Comparison of ENCODE assay signal across 18 cellular contexts in genomic region chr2:134039912-134040581, GRCh38.
DNase-seq lines count a peak whose midpoint lies in the region; ATAC-seq lines count a peak whose summit lies in the region.
"Had no signal": no experiment of that assay in that cellular context is flagged by ENCODE, and none has a peak within 500 bp of the region (broad histone marks: within the 10 kb centered on the region; RNA-seq: fewer than 3 reads in every experiment).

No MANE protein-coding gene starts in this region.

- H3K4me3 Mint-ChIP-seq in activated CD8-positive, alpha-beta memory T cell treated with anti-CD3 and anti-CD28 coated beads, Interleukin-2, amount 10 ng/mL, durations not matched to agents 7 days and 5 days: no peak overlapping the region
- H3K4me3 Mint-ChIP-seq in stimulated activated memory B cell treated with anti-CD40 and anti-IgM and Interleukin-4, amounts not matched to agents 10 μg/mL and 1 μg/mL and 100 μg/mL, for 72 hours: peak overlapping the region; percentile 20
- H3K4me3 Mint-ChIP-seq: CD8-positive, alpha-beta T cell had no signal

- DNase-seq in activated CD8-positive, alpha-beta memory T cell treated with anti-CD3 and anti-CD28 coated beads, Interleukin-2, amount 10 ng/mL, durations not matched to agents 7 days and 5 days: no peak
- DNase-seq in activated CD8-positive, alpha-beta memory T cell treated with anti-CD3 and anti-CD28 coated beads, Interleukin-2, amount 50 U/mL, for 48 hours: no peak
- no peak for DNase-seq in NCI-H2107 treated with DMSO at 0.1 percent for 48 hours (lab: John Stamatoyannopoulos, UW; ENCODE audit: unreplicated experiment)
- no peak for DNase-seq in NCI-H1694 treated with DMSO at 0.1 percent for 48 hours (lab: John Stamatoyannopoulos, UW)
- no peak for DNase-seq in cardiac septum (ENCODE audit: low spot score)
- DNase-seq: activated CD4-positive, alpha-beta T cell treated with anti-CD3 and anti-CD28 coated beads, Interleukin-2, amount 50 U/mL, for 48 hours; CD8-positive, alpha-beta T cell; head of caudate nucleus; islet precursor cell; KBM-7; NCI-H446; right cardiac atrium; stimulated activated CD4-positive, alpha-beta T cell treated with anti-CD3 and anti-CD28 coated beads, Interleukin-2, amount 100 ng/mL, for 48 hours; stimulated activated CD8-positive, alpha-beta memory T cell treated with anti-CD3 and anti-CD28 coated beads, Interleukin-4, amount 100 ng/mL, for 48 hours had no signal

- H3K27me3 Mint-ChIP-seq in activated CD8-positive, alpha-beta memory T cell treated with anti-CD3 and anti-CD28 coated beads, Interleukin-2, amount 10 ng/mL, durations not matched to agents 7 days and 5 days: peaks cover 11% of the 10 kb centered on the region
- H3K27me3 Mint-ChIP-seq in stimulated activated memory B cell treated with anti-CD40 and anti-IgM and Interleukin-4, amounts not matched to agents 10 μg/mL and 1 μg/mL and 100 μg/mL, for 72 hours: no peaks in the 10 kb centered on the region

- intact Hi-C loops in cardiac septum (cut with DNase I): no loop called here

- H3K36me3 Mint-ChIP-seq in activated CD8-positive, alpha-beta memory T cell treated with anti-CD3 and anti-CD28 coated beads, Interleukin-2, amount 10 ng/mL, durations not matched to agents 7 days and 5 days: peaks cover 2% of the 10 kb centered on the region
- H3K36me3 Mint-ChIP-seq in stimulated activated memory B cell treated with anti-CD40 and anti-IgM and Interleukin-4, amounts not matched to agents 10 μg/mL and 1 μg/mL and 100 μg/mL, for 72 hours: peaks cover 21% of the 10 kb centered on the region
- H3K36me3 Mint-ChIP-seq: CD8-positive, alpha-beta T cell had no signal

- no peak for ATAC-seq in activated CD8-positive, alpha-beta memory T cell treated with anti-CD3 and anti-CD28 coated beads, Interleukin-2, amount 10 ng/mL, durations not matched to agents 7 days and 5 days
- peak; percentile 71 for ATAC-seq in GM21717 (IDR thresholded peaks at IDR 0.05; ENCODE audit: unreplicated experiment)
- ATAC-seq in HG03460 (IDR thresholded peaks at IDR 0.05; ENCODE audit: unreplicated experiment): peak; percentile 73
- ATAC-seq in stimulated activated memory B cell treated with anti-CD40 and anti-IgM and Interleukin-4, amounts not matched to agents 10 μg/mL and 1 μg/mL and 100 μg/mL, for 72 hours: peak; percentile 71
- ATAC-seq: CD8-positive, alpha-beta T cell; esophagus mucosa; right cardiac atrium had no signal

- H3K9me3 Mint-ChIP-seq in activated CD8-positive, alpha-beta memory T cell treated with anti-CD3 and anti-CD28 coated beads, Interleukin-2, amount 10 ng/mL, durations not matched to agents 7 days and 5 days (ENCODE audit: low read depth): peaks cover 2% of the 10 kb centered on the region
- H3K9me3 Mint-ChIP-seq in stimulated activated memory B cell treated with anti-CD40 and anti-IgM and Interleukin-4, amounts not matched to agents 10 μg/mL and 1 μg/mL and 100 μg/mL, for 72 hours: peaks cover 12% of the 10 kb centered on the region

- H3K4me1 Mint-ChIP-seq in activated CD8-positive, alpha-beta memory T cell treated with anti-CD3 and anti-CD28 coated beads, Interleukin-2, amount 10 ng/mL, durations not matched to agents 7 days and 5 days: peaks cover 10% of the 10 kb centered on the region
- H3K4me1 Mint-ChIP-seq in stimulated activated memory B cell treated with anti-CD40 and anti-IgM and Interleukin-4, amounts not matched to agents 10 μg/mL and 1 μg/mL and 100 μg/mL, for 72 hours: peaks cover 62% of the 10 kb centered on the region

- H3K27ac Mint-ChIP-seq in activated CD8-positive, alpha-beta memory T cell treated with anti-CD3 and anti-CD28 coated beads, Interleukin-2, amount 10 ng/mL, durations not matched to agents 7 days and 5 days: peak overlapping the region; percentile 18
- peak overlapping the region; percentile 80 for H3K27ac Mint-ChIP-seq in stimulated activated memory B cell treated with anti-CD40 and anti-IgM and Interleukin-4, amounts not matched to agents 10 μg/mL and 1 μg/mL and 100 μg/mL, for 72 hours
- H3K27ac Mint-ChIP-seq: CD8-positive, alpha-beta T cell had no signal

- CTCF ChIA-PET in activated CD8-positive, alpha-beta memory T cell treated with anti-CD3 and anti-CD28 coated beads, Interleukin-2, amount 10 ng/mL, durations not matched to agents 7 days and 5 days (lab: Charles Lee): no interaction called here
